ENCODE assay signal across 1 cellular context in the genomic region with DNA sequence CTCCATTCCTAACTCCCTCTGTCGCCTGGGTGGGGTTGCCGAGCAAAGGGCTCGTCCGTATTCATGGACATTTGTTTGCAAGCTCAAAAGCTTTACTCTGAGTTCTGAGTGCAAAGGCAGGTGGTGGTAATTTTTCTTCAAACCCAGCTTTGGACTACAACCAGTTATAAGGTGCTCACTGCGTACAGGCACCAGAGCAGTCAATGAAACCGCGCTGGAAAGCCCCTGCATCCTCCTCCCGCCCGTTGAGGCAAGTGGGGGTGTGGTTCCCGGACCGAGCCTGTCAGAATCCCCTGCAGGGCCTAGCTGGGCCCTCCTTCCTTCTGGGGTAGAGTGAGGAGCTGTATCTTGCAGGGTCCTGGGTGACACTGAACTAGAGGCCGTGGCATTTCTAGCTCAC.
TF ChIP-seq lines count a peak whose summit lies in the region.

No MANE protein-coding gene starts in this region.

TF ChIP-seq in H1, 55 proteins besides CTCF, POLR2A, EP300 and RAD21:
- TF ChIP-seq GTF2F1 (IDR thresholded peaks at IDR 0.05; ENCODE audit: borderline replicate concordance, low read depth, low read length), result no peak
- no peak for TF ChIP-seq JUND (IDR thresholded peaks at IDR 0.05; ENCODE audit: low read length)
- no peak for TF ChIP-seq POLR2AphosphoS5 (IDR thresholded peaks at IDR 0.05; ENCODE audit: low read depth, low read length)
- no peak for TF ChIP-seq ASH2L (IDR thresholded peaks at IDR 0.05; ENCODE audit: low read length)
- TF ChIP-seq CBX8 (IDR thresholded peaks at IDR 0.05; ENCODE audit: borderline replicate concordance, low read depth, low read length), result no peak
- TF ChIP-seq KDM1A (IDR thresholded peaks at IDR 0.05; ENCODE audit: borderline replicate concordance, low read length), result no peak
- TF ChIP-seq, protein P1, sequence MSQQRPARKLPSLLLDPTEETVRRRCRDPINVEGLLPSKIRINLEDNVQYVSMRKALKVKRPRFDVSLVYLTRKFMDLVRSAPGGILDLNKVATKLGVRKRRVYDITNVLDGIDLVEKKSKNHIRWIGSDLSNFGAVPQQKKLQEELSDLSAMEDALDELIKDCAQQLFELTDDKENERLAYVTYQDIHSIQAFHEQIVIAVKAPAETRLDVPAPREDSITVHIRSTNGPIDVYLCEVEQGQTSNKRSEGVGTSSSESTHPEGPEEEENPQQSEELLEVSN (IDR thresholded peaks at IDR 0.05), result no peak
- TF ChIP-seq KDM5A (IDR thresholded peaks at IDR 0.05; ENCODE audit: low read length), result no peak
- no peak for TF ChIP-seq BRCA1 (IDR thresholded peaks at IDR 0.05; ENCODE audit: low read depth, low read length)
- TF ChIP-seq NANOG (IDR thresholded peaks at IDR 0.05; ENCODE audit: insufficient read depth, low read depth, low read length, poor library complexity, severe bottlenecking), result no peak
- no peak for TF ChIP-seq SP2 (IDR thresholded peaks at IDR 0.05; ENCODE audit: low read length)
- TF ChIP-seq SP4 (IDR thresholded peaks at IDR 0.05; ENCODE audit: low read length), result no peak
- TF ChIP-seq, protein P2, sequence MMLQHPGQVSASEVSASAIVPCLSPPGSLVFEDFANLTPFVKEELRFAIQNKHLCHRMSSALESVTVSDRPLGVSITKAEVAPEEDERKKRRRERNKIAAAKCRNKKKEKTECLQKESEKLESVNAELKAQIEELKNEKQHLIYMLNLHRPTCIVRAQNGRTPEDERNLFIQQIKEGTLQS (IDR thresholded peaks at IDR 0.05; ENCODE audit: insufficient read depth, low read depth, low read length), result no peak
- TF ChIP-seq, protein P3, sequence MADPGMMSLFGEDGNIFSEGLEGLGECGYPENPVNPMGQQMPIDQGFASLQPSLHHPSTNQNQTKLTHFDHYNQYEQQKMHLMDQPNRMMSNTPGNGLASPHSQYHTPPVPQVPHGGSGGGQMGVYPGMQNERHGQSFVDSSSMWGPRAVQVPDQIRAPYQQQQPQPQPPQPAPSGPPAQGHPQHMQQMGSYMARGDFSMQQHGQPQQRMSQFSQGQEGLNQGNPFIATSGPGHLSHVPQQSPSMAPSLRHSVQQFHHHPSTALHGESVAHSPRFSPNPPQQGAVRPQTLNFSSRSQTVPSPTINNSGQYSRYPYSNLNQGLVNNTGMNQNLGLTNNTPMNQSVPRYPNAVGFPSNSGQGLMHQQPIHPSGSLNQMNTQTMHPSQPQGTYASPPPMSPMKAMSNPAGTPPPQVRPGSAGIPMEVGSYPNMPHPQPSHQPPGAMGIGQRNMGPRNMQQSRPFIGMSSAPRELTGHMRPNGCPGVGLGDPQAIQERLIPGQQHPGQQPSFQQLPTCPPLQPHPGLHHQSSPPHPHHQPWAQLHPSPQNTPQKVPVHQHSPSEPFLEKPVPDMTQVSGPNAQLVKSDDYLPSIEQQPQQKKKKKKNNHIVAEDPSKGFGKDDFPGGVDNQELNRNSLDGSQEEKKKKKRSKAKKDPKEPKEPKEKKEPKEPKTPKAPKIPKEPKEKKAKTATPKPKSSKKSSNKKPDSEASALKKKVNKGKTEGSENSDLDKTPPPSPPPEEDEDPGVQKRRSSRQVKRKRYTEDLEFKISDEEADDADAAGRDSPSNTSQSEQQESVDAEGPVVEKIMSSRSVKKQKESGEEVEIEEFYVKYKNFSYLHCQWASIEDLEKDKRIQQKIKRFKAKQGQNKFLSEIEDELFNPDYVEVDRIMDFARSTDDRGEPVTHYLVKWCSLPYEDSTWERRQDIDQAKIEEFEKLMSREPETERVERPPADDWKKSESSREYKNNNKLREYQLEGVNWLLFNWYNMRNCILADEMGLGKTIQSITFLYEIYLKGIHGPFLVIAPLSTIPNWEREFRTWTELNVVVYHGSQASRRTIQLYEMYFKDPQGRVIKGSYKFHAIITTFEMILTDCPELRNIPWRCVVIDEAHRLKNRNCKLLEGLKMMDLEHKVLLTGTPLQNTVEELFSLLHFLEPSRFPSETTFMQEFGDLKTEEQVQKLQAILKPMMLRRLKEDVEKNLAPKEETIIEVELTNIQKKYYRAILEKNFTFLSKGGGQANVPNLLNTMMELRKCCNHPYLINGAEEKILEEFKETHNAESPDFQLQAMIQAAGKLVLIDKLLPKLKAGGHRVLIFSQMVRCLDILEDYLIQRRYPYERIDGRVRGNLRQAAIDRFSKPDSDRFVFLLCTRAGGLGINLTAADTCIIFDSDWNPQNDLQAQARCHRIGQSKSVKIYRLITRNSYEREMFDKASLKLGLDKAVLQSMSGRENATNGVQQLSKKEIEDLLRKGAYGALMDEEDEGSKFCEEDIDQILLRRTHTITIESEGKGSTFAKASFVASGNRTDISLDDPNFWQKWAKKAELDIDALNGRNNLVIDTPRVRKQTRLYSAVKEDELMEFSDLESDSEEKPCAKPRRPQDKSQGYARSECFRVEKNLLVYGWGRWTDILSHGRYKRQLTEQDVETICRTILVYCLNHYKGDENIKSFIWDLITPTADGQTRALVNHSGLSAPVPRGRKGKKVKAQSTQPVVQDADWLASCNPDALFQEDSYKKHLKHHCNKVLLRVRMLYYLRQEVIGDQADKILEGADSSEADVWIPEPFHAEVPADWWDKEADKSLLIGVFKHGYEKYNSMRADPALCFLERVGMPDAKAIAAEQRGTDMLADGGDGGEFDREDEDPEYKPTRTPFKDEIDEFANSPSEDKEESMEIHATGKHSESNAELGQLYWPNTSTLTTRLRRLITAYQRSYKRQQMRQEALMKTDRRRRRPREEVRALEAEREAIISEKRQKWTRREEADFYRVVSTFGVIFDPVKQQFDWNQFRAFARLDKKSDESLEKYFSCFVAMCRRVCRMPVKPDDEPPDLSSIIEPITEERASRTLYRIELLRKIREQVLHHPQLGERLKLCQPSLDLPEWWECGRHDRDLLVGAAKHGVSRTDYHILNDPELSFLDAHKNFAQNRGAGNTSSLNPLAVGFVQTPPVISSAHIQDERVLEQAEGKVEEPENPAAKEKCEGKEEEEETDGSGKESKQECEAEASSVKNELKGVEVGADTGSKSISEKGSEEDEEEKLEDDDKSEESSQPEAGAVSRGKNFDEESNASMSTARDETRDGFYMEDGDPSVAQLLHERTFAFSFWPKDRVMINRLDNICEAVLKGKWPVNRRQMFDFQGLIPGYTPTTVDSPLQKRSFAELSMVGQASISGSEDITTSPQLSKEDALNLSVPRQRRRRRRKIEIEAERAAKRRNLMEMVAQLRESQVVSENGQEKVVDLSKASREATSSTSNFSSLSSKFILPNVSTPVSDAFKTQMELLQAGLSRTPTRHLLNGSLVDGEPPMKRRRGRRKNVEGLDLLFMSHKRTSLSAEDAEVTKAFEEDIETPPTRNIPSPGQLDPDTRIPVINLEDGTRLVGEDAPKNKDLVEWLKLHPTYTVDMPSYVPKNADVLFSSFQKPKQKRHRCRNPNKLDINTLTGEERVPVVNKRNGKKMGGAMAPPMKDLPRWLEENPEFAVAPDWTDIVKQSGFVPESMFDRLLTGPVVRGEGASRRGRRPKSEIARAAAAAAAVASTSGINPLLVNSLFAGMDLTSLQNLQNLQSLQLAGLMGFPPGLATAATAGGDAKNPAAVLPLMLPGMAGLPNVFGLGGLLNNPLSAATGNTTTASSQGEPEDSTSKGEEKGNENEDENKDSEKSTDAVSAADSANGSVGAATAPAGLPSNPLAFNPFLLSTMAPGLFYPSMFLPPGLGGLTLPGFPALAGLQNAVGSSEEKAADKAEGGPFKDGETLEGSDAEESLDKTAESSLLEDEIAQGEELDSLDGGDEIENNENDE (IDR thresholded peaks at IDR 0.05; ENCODE audit: insufficient replicate concordance, low read length), result no peak
- TF ChIP-seq MAFK (IDR thresholded peaks at IDR 0.05; ENCODE audit: low read depth, low read length), result no peak
